Comparison of ENCODE assay signal across 1 cellular context in genomic region chr5:66144074-66144798, GRCh38.
TF ChIP-seq lines count a peak whose summit lies in the region.

SREK1 (plus strand) TSS chr5:66144300; CDS start chr5:66144377, 77 bp downstream.

TF ChIP-seq in GM12878, 131 proteins besides CTCF, POLR2A, EP300 and RAD21 (continued from another document):
- TF ChIP-seq E4F1 (IDR thresholded peaks at IDR 0.05; ENCODE audit: borderline replicate concordance, partially characterized antibody) (peak; percentile 41), RFX5 (IDR thresholded peaks at IDR 0.05; ENCODE audit: low read depth, low read length) (no peak)
